Comparison of ENCODE assay signal across 1 cellular context in the genomic region with DNA sequence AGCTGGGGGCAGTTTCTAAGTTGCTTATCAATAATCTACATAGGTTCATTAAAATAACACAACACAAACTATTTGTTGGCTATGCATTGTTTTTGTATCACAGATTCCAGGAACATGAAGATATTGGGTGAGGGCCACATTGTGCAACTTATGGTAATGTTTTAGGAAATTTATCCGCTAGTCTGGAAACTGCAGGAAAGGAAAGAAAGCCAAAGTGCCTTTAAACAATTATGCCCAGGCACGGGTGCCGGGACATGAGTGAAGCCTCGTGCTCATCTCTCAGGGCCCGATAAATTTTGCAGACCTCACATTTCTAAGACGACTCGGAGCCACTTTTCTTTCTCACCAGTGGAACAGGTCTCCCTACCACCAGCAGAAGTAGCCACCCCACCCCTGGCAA. TPM values are rescaled to one million over a fixed set of nuclear protein-coding genes. Genes with fewer than 3 reads are reported as not detected.
"Had no signal": no experiment of that assay in that cellular context is flagged by ENCODE, and none has a peak within 500 bp of the region (broad histone marks: within the 10 kb centered on the region; RNA-seq: fewer than 3 reads in every experiment).

No MANE protein-coding gene starts in this region.

RNA-seq across cellular contexts. Expression of gene GOLGA8Q, which starts 52.6 kb away (rescaled TPM):
- polyA plus RNA-seq: stomach had no signal
